In genomic region chr1:23422313-23422877, GRCh38 we compare ENCODE assay signal across 9 cellular contexts. TPM values are rescaled to one million over a fixed set of nuclear protein-coding genes. Genes with fewer than 3 reads are reported as not detected.
A peak's percentile ranks its signal among the peaks of the same experiment; 100 is the strongest.
DNase-seq lines count a peak whose midpoint lies in the region; ATAC-seq and TF ChIP-seq lines count a peak whose summit lies in the region.
"Had no signal": no experiment of that assay in that cellular context is flagged by ENCODE, and none has a peak within 500 bp of the region (broad histone marks: within the 10 kb centered on the region; RNA-seq: fewer than 3 reads in every experiment).

No MANE protein-coding gene starts in this region.

- TF ChIP-seq CTCF in adrenal gland (IDR thresholded peaks at IDR 0.05), result no peak

- WGBS in adrenal gland, 4 donors, result 4 to 17% (median 6%) methylated on average over 1 to 13 of the region's 13 CpGs

- no peaks in the 10 kb centered on the region for H3K9me3 ChIP-seq in SK-N-MC (ENCODE audit: low read depth, low read length)
- H3K9me3 ChIP-seq in adrenal gland (replicated peaks in 1 of 3), result no peaks in the 10 kb centered on the region

- H3K36me3 ChIP-seq in SK-N-MC (ENCODE audit: insufficient read depth, low read length) (peaks cover 5% of the 10 kb centered on the region; the same call in 1 of the 2 replicates), adrenal gland (replicated peaks in 1 of 2) (no peaks in the 10 kb centered on the region)

- ATAC-seq in HG03097 (IDR thresholded peaks at IDR 0.05; ENCODE audit: low FRiP score, unreplicated experiment), result no peak
- ATAC-seq: HCT116 had no signal

- H3K4me3 ChIP-seq in SK-N-MC, result no peak overlapping the region
- H3K4me3 ChIP-seq in adrenal gland, result peak overlapping the region in 1 of 4 donors; percentile 82

- H3K27me3 ChIP-seq in adrenal gland, result no peaks in the 10 kb centered on the region

- H3K27ac ChIP-seq in SK-N-MC (peak overlapping the region; percentile 7; the same call in 1 of the 2 replicates), adrenal gland (peak overlapping the region in 4 of 5 donors; percentile 11 to 89 (median 86))

- no peak overlapping the region for H3K9ac ChIP-seq in SK-N-MC (ENCODE audit: insufficient read length)

- DNase-seq in ELR (ENCODE audit: low read depth) (peak; percentile 76), SK-N-MC (ENCODE audit: low read depth, low spot score) (no peak), adrenal gland (peak; percentile 60 to 86 (median 77)), iris pigment epithelial cell (ENCODE audit: low read depth) (peak; percentile 81), HuH-7 (ENCODE audit: low spot score) (no peak), NCI-H446 treated with DMSO at 0.1 percent for 48 hours (lab: John Stamatoyannopoulos, UW) (no peak)
- peak; percentile 11 for DNase-seq in stimulated activated CD8-positive, alpha-beta memory T cell treated with anti-CD3 and anti-CD28 coated beads, Interleukin-12 subunit alpha, Interleukin-12 subunit beta, amount 100 ng/mL, for 4 hours (ENCODE audit: low read depth)

- peak in 1 of 2 donors; percentile 24 for TF ChIP-seq POLR2A in adrenal gland (IDR thresholded peaks at IDR 0.05)

- H3K4me1 ChIP-seq in adrenal gland (replicated peaks in 1 of 2), result peaks cover 34 to 48% of the 10 kb centered on the region in 2 donors

- intact Hi-C loops in adrenal gland (cut with DNase I), result loop anchor here in 1 of 2 donors (10.0 kb wide), 1 partner anchor 112 kb away; the partner anchor contains the start of gene E2F2

RNA-seq across cellular contexts. Expression of gene TCEA3, which starts 2.2 kb away (rescaled TPM):
- 100 to 1,000 TPM in 5 of 8 donors, 10 to 100 TPM in 3; 23.6 to 152 (median 115) TPM for total RNA-seq in adrenal gland
- 100 to 1,000 TPM in 2 of 3 donors, 10 to 100 TPM in 1; 51.8 to 132 (median 102) TPM for polyA plus RNA-seq in adrenal gland

RNA-seq across cellular contexts. Expression of gene ZNF436, which starts 52.8 kb away (rescaled TPM):
- total RNA-seq in adrenal gland, result 10 to 100 TPM in 7 of 8 donors, 1 to 10 TPM in 1; 7.8 to 43.7 (median 25.1) TPM
- 10 to 100 TPM; 10.1 to 16.2 (median 13.3) TPM for polyA plus RNA-seq in adrenal gland

Comparison
In these comparisons a context has a peak if more than half of its experiments do, and no peak if none do; other contexts are left out.
1. DNase-seq: peak in ELR (single experiment), adrenal gland (7 of 7), iris pigment epithelial cell (single experiment) and stimulated activated CD8-positive, alpha-beta memory T cell treated with anti-CD3 and anti-CD28 coated beads, Interleukin-12 subunit alpha, Interleukin-12 subunit beta, amount 100 ng/mL, for 4 hours (single experiment); none in SK-N-MC (single experiment), HuH-7 (single experiment) and NCI-H446 treated with DMSO at 0.1 percent for 48 hours (single experiment).